10 cellular contexts compared by ENCODE assay signal in the genomic region with DNA sequence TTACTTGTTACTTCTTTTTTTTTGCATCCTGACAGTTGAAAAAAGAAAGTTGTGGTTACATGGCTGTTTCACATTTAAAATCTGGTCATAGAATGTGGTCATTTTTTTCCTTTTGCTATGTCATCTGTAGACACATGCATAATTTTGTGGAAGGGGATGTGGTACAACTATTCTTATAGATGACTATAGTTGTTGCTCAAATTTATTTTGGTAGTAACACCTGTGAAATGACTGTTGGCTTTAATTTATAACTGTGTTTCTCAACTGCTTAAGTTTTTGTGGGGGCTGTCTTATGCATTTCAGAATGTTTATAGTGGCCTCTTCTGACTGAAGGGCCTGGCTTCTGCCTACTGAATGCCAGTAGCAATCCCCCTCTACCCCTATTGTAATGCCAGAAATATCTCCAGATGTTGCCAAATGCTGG.
DNase-seq lines count a peak whose midpoint lies in the region; ATAC-seq and TF ChIP-seq lines count a peak whose summit lies in the region.
"Had no signal": no experiment of that assay in that cellular context is flagged by ENCODE, and none has a peak within 500 bp of the region (broad histone marks: within the 10 kb centered on the region; RNA-seq: fewer than 3 reads in every experiment).

No MANE protein-coding gene starts in this region.

- in situ Hi-C loops in gastrocnemius medialis (cut with MboI; ENCODE audit: low sequenced_read_pairs in 4 of 4): no loop called here

- no peaks in the 10 kb centered on the region for H3K9me2 ChIP-seq in OCI-LY1 (ENCODE audit: low read depth, low read length)

- peaks cover 18 to 61% (median 50%) of the 10 kb centered on the region in 10 experiments for H3K4me1 ChIP-seq in BLaER1 treated with 17β-estradiol and CSF1 and Interleukin-3, amounts not matched to agents 10 nM and 100 nM
- peaks cover 16% of the 10 kb centered on the region for H3K4me1 ChIP-seq in OCI-LY1 (ENCODE audit: insufficient read depth, low read length, severe bottlenecking)
- no peaks in the 10 kb centered on the region for H3K4me1 ChIP-seq in gastrocnemius medialis

- H3K9me3 ChIP-seq in BLaER1 treated with 17β-estradiol and CSF1 and Interleukin-3, amounts not matched to agents 10 nM and 100 nM (replicated peaks in 1 of 11): peaks cover 31 to 67% (median 50%) of the 10 kb centered on the region in 11 experiments
- no peaks in the 10 kb centered on the region for H3K9me3 ChIP-seq in OCI-LY1 (ENCODE audit: low read length)
- no peaks in the 10 kb centered on the region for H3K9me3 ChIP-seq in gastrocnemius medialis

- intact Hi-C loops in gastrocnemius medialis (cut with DNase I; ENCODE audit: low total_unique reads): no loop called here

- H3K79me2 ChIP-seq in OCI-LY1 (ENCODE audit: insufficient read depth, low read length): no peaks in the 10 kb centered on the region

- H3K27ac ChIP-seq in BLaER1 treated with 17β-estradiol and CSF1 and Interleukin-3, amounts not matched to agents 10 nM and 100 nM: peak overlapping the region in 10 of 11 experiments; percentile 63 to 99 (median 94); a peak in 21 of 22 replicates
- H3K27ac ChIP-seq in OCI-LY1 (ENCODE audit: low read depth, low read length, poor library complexity, severe bottlenecking) (peak overlapping the region; percentile 57), gastrocnemius medialis (no peak overlapping the region)

- TF ChIP-seq CTCF in OCI-LY1 (IDR thresholded peaks at IDR 0.05; ENCODE audit: low read length) (no peak), gastrocnemius medialis (IDR thresholded peaks at IDR 0.05 in 4 of 5, conservative IDR thresholded peaks at IDR 0.05 in 1 of 5) (no peak)

- H3K4me2 ChIP-seq in BLaER1 treated with 17β-estradiol and CSF1 and Interleukin-3, amounts not matched to agents 10 nM and 100 nM: peak overlapping the region; percentile 28 to 82 (median 70); a peak in 18 of 22 replicates
- no peak overlapping the region for H3K4me2 ChIP-seq in OCI-LY1 (ENCODE audit: low read length)

- DNase-seq in gastrocnemius medialis: no peak
- no peak for DNase-seq in H4 (ENCODE audit: low spot score)
- DNase-seq in NCI-H2196 treated with DMSO at 0.1 percent for 48 hours (lab: John Stamatoyannopoulos, UW; ENCODE audit: unreplicated experiment): no peak
- no peak for DNase-seq in stimulated activated CD4-positive, alpha-beta T cell treated with anti-CD3 and anti-CD28 coated beads, Interleukin-4, amount 100 ng/mL, for 4 hours
- DNase-seq: COR-L47; stimulated activated CD4-positive, alpha-beta T cell treated with anti-CD3 and anti-CD28 coated beads, Interleukin-12 subunit alpha, Interleukin-12 subunit beta, amount 100 ng/mL, for 4 hours had no signal

- TF ChIP-seq POLR2A in gastrocnemius medialis (IDR thresholded peaks at IDR 0.05): no peak

- H2AFZ ChIP-seq in OCI-LY1 (ENCODE audit: low read length): no peak overlapping the region

- H4K20me1 ChIP-seq in BLaER1 treated with 17β-estradiol and CSF1 and Interleukin-3, amounts not matched to agents 10 nM and 100 nM: peaks cover 0 to 37% (median 0%) of the 10 kb centered on the region in 11 experiments; a peak in 5 of 22 replicates
- H4K20me1 ChIP-seq in OCI-LY1 (ENCODE audit: insufficient read depth, low read length): no peaks in the 10 kb centered on the region

- H3K36me3 ChIP-seq in BLaER1 treated with 17β-estradiol and CSF1 and Interleukin-3, amounts not matched to agents 10 nM and 100 nM: peaks cover 69 to 85% (median 74%) of the 10 kb centered on the region in 11 experiments
- peaks cover 38% of the 10 kb centered on the region for H3K36me3 ChIP-seq in OCI-LY1 (ENCODE audit: insufficient read depth, low read length)
- H3K36me3 ChIP-seq in gastrocnemius medialis: peaks cover 0 to 40% of the 10 kb centered on the region in 2 donors

- ATAC-seq in GM19043 (IDR thresholded peaks at IDR 0.05; ENCODE audit: low read depth, unreplicated experiment) (peak; percentile 95), HG03039 (IDR thresholded peaks at IDR 0.05; ENCODE audit: unreplicated experiment) (peak; percentile 89), gastrocnemius medialis (no peak)

- H3F3A ChIP-seq in OCI-LY1 (ENCODE audit: insufficient read depth, low read length): no peaks in the 10 kb centered on the region

- H3K27me3 ChIP-seq in BLaER1 treated with 17β-estradiol and CSF1 and Interleukin-3, amounts not matched to agents 10 nM and 100 nM: no peaks in the 10 kb centered on the region; a peak in 1 of 22 replicates
- H3K27me3 ChIP-seq in OCI-LY1 (ENCODE audit: insufficient read depth, low read length) (no peaks in the 10 kb centered on the region), gastrocnemius medialis (no peaks in the 10 kb centered on the region)

- H3K4me3 ChIP-seq in BLaER1 treated with 17β-estradiol and CSF1 and Interleukin-3, amounts not matched to agents 10 nM and 100 nM: no peak overlapping the region
- H3K4me3 ChIP-seq in OCI-LY1 (ENCODE audit: low read depth, low read length, poor library complexity, severe bottlenecking) (no peak overlapping the region), gastrocnemius medialis (no peak overlapping the region)

- H3K9ac ChIP-seq in BLaER1 treated with 17β-estradiol and CSF1 and Interleukin-3, amounts not matched to agents 10 nM and 100 nM: peak overlapping the region in 9 of 11 experiments; percentile 31 to 83 (median 76); a peak in 18 of 22 replicates
- H3K9ac ChIP-seq in OCI-LY1 (ENCODE audit: low read length): no peak overlapping the region

Comparison
In these comparisons a context has a peak if more than half of its experiments do, and no peak if none do; other contexts are left out.
1. H3K27ac ChIP-seq: peak in BLaER1 treated with 17β-estradiol and CSF1 and Interleukin-3, amounts not matched to agents 10 nM and 100 nM (10 of 11) and OCI-LY1 (single experiment); none in gastrocnemius medialis (0 of 4).
2. ATAC-seq: peak in GM19043 (single experiment) and HG03039 (single experiment); none in gastrocnemius medialis (0 of 2).